20 cellular contexts compared by ENCODE assay signal in the genomic region with DNA sequence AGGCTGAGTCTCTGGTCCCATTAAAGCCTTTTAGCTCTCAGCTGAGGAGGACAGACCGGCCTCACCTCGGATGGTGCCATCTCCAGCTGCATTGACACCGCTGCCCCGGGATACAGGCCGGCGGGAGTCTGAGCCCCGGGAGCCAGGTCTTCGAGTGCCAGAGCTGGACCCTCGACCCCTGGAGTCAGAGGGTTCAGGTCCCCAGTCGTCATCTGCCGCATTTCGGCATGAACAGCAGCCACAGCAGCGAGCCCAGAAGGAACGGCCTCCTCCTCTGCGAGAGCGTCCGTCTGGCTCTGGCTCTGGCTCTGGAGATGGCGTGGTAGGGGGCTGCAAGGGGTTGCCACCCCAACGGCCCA. TPM values are rescaled to one million over a fixed set of nuclear protein-coding genes. Genes with fewer than 3 reads are reported as not detected.
DNase-seq lines count a peak whose midpoint lies in the region; ATAC-seq and TF ChIP-seq lines count a peak whose summit lies in the region.
"Had no signal": no experiment of that assay in that cellular context is flagged by ENCODE, and none has a peak within 500 bp of the region (broad histone marks: within the 10 kb centered on the region; RNA-seq: fewer than 3 reads in every experiment).

No MANE protein-coding gene starts in this region.

- intact Hi-C loops in left cardiac atrium (cut with DNase I) (no loop called here), heart right ventricle (cut with DNase I) (no loop called here), lower lobe of right lung (cut with DNase I) (no loop called here)

- H3K36me3 ChIP-seq in heart right ventricle (peaks cover 0 to 21% (median 0%) of the 10 kb centered on the region in 9 donors), lower lobe of right lung (peaks cover 31% of the 10 kb centered on the region), MG63 (no peaks in the 10 kb centered on the region)

- no peak for TF ChIP-seq CTCF in heart right ventricle (IDR thresholded peaks at IDR 0.05)
- TF ChIP-seq CTCF in lower lobe of right lung (IDR thresholded peaks at IDR 0.05) = no peak

- no peak overlapping the region for H3K27ac ChIP-seq in heart right ventricle
- peak overlapping the region; percentile 92 for H3K27ac ChIP-seq in epithelial cell of prostate
- no peak overlapping the region for H3K27ac ChIP-seq in lower lobe of right lung
- H3K27ac ChIP-seq in skin epidermis = peak overlapping the region in 8 of 21 experiments; percentile 16 to 82 (median 69)
- H3K27ac ChIP-seq: 22Rv1; A549; BLaER1 treated with 17β-estradiol and CSF1 and Interleukin-3, amounts not matched to agents 10 nM and 100 nM; HL-60 had no signal

- 90 to 94% methylated on average over 19 of the region's 19 CpGs for WGBS in heart right ventricle, 2 donors

- H3K4me1 ChIP-seq in heart right ventricle (no peaks in the 10 kb centered on the region), lower lobe of right lung (peaks cover 12% of the 10 kb centered on the region)

- ATAC-seq in left cardiac atrium (no peak), heart right ventricle (no peak), lower lobe of right lung (no peak)
- ATAC-seq: A549; CD8-positive, alpha-beta T cell; HCT116 had no signal

- no peaks in the 10 kb centered on the region for H3K9me3 ChIP-seq in heart right ventricle
- H3K9me3 ChIP-seq in lower lobe of right lung = no peaks in the 10 kb centered on the region
- no peaks in the 10 kb centered on the region for H3K9me3 ChIP-seq in MG63
- H3K9me3 ChIP-seq: A549; BLaER1 treated with 17β-estradiol and CSF1 and Interleukin-3, amounts not matched to agents 10 nM and 100 nM had no signal

- H3K27me3 ChIP-seq in heart right ventricle (no peaks in the 10 kb centered on the region), lower lobe of right lung (ENCODE audit: low read depth) (no peaks in the 10 kb centered on the region), MG63 (no peaks in the 10 kb centered on the region)
- H3K27me3 ChIP-seq: BLaER1 treated with 17β-estradiol and CSF1 and Interleukin-3, amounts not matched to agents 10 nM and 100 nM had no signal

- no peak overlapping the region for H3K4me3 ChIP-seq in heart right ventricle
- H3K4me3 ChIP-seq in lower lobe of right lung = no peak overlapping the region
- H3K4me3 ChIP-seq in skin epidermis = peak overlapping the region in 4 of 7 experiments; percentile 1 to 23 (median 9)
- no peak overlapping the region for H3K4me3 ChIP-seq in MG63
- H3K4me3 ChIP-seq: A549; BLaER1 treated with 17β-estradiol and CSF1 and Interleukin-3, amounts not matched to agents 10 nM and 100 nM had no signal

- peak; percentile 17 for DNase-seq in left cardiac atrium
- no peak for DNase-seq in heart right ventricle
- no peak for DNase-seq in epithelial cell of prostate (ENCODE audit: low read depth, low spot score)
- DNase-seq in lower lobe of right lung = peak; percentile 27
- DNase-seq in NCI-H446 (lab: John Stamatoyannopoulos, UW) = no peak
- no peak for DNase-seq in NCI-H1105 (lab: John Stamatoyannopoulos, UW)
- no peak for DNase-seq in MG63
- DNase-seq: Calu3; CD8-positive, alpha-beta T cell; DMS79 treated with DMSO at 0.1 percent for 48 hours; GF-D8; GOT3; H7; HFFc6 had no signal

RNA-seq across cellular contexts. Expression of a gene that starts 1.0 kb away (rescaled TPM):
- total RNA-seq in left cardiac atrium (1 to 10 TPM; 5.5 to 6.4 TPM), heart right ventricle (1 to 10 TPM in 1 of 10 donors, under 1 TPM in 9; 0.17 to 2.2 (median 0.65) TPM), lower lobe of right lung (5.9 TPM)
- under 1 TPM; 0.51 to 0.87 TPM for polyA plus RNA-seq in heart right ventricle
- 0.86 and 2.0 TPM in 2 replicates for total RNA-seq in MG63 (2014; rRNA removed; shearing (Covaris generic); ENCODE audit: low replicate concordance)

RNA-seq across cellular contexts. Expression of a gene that starts 9.4 kb away (rescaled TPM):
- total RNA-seq in left cardiac atrium (10 to 100 TPM; 16.1 to 18.6 TPM), heart right ventricle (10 to 100 TPM; 17.4 to 30.0 (median 19.6) TPM), lower lobe of right lung (50.4 TPM)
- 10 to 100 TPM; 30.6 to 37.9 TPM for polyA plus RNA-seq in heart right ventricle
- 1.7 and 2.6 TPM in 2 replicates for total RNA-seq in MG63 (2014; rRNA removed; shearing (Covaris generic); ENCODE audit: low replicate concordance)

RNA-seq across cellular contexts. Expression of a gene that starts 19.5 kb away (rescaled TPM):
- 10 to 100 TPM; 45.3 to 49.2 TPM for total RNA-seq in left cardiac atrium
- total RNA-seq in heart right ventricle = 10 to 100 TPM; 36.8 to 56.4 (median 40.5) TPM
- polyA plus RNA-seq in heart right ventricle = 10 to 100 TPM; 19.3 to 44.0 TPM
- 85.7 TPM for total RNA-seq in lower lobe of right lung
- 23.6 and 36.7 TPM in 2 replicates for total RNA-seq in MG63 (2014; rRNA removed; shearing (Covaris generic); ENCODE audit: low replicate concordance)

RNA-seq across cellular contexts. Expression of a gene that starts 29.2 kb away (rescaled TPM):
- total RNA-seq in left cardiac atrium = 10 to 100 TPM; 24.1 to 34.1 TPM
- total RNA-seq in heart right ventricle = 10 to 100 TPM; 28.6 to 46.9 (median 33.5) TPM
- 10 to 100 TPM; 26.4 to 27.3 TPM for polyA plus RNA-seq in heart right ventricle
- total RNA-seq in lower lobe of right lung = 72.3 TPM
- total RNA-seq in MG63 (2014; rRNA removed; shearing (Covaris generic); ENCODE audit: low replicate concordance) = 54.0 and 60.9 TPM in 2 replicates

RNA-seq across cellular contexts. Expression of a gene that starts 29.8 kb away (rescaled TPM):
- total RNA-seq in left cardiac atrium = 100 to 1,000 TPM; 162 to 186 TPM
- total RNA-seq in heart right ventricle = 100 to 1,000 TPM; 178 to 228 (median 199) TPM
- 100 to 1,000 TPM; 154 to 325 TPM for polyA plus RNA-seq in heart right ventricle
- total RNA-seq in lower lobe of right lung = 132 TPM
- 138 and 173 TPM in 2 replicates for total RNA-seq in MG63 (2014; rRNA removed; shearing (Covaris generic); ENCODE audit: low replicate concordance)

Comparison
In these comparisons a context has a peak if more than half of its experiments do, and no peak if none do; other contexts are left out.
1. DNase-seq: peak in left cardiac atrium (single experiment) and lower lobe of right lung (single experiment); none in heart right ventricle (0 of 2), epithelial cell of prostate (single experiment), NCI-H446 (0 of 2), NCI-H1105 (single experiment) and MG63 (single experiment).
2. H3K4me3 ChIP-seq: peak in skin epidermis (4 of 7); none in heart right ventricle (0 of 10), lower lobe of right lung (single experiment) and MG63 (single experiment).